In the genomic region with DNA sequence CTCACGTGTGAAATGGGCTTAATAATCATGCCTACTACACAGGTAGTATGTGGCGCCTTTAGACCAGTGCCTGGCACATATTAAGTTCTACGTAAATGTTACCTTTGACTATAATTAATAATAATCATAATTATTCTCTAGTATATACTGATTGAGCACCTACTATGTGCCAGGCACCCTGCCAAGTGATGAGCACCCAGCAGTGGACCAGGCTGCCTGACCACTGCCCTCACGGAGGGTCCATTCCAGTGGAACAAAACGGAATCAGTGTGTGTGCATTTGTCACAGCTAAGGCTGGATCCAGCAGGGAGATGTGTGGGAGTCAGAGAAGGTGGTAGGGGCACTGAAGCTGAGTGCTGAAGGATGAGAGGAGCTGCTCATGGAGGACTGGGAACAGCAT, we compare ENCODE assay signal across 21 cellular contexts. TPM values are rescaled to one million over a fixed set of nuclear protein-coding genes. Genes with fewer than 3 reads are reported as not detected.
"Had no signal": no experiment of that assay in that cellular context is flagged by ENCODE, and none has a peak within 500 bp of the region (broad histone marks: within the 10 kb centered on the region; RNA-seq: fewer than 3 reads in every experiment).

No MANE protein-coding gene starts in this region.

- H3K4me1 Mint-ChIP-seq: activated CD8-positive, alpha-beta memory T cell treated with anti-CD3 and anti-CD28 coated beads, Interleukin-2, amount 10 ng/mL, durations not matched to agents 7 days and 5 days; activated naive CD4-positive, alpha-beta T cell treated with anti-CD3 and anti-CD28 coated beads, Interleukin-2, amount 50 U/mL, for 24 hours; brain; T-helper 17 cell; WTC11 had no signal

- H3K4me3 Mint-ChIP-seq: activated CD8-positive, alpha-beta memory T cell treated with anti-CD3 and anti-CD28 coated beads, Interleukin-2, amount 10 ng/mL, durations not matched to agents 7 days and 5 days; activated naive CD4-positive, alpha-beta T cell treated with anti-CD3 and anti-CD28 coated beads, Interleukin-2, amount 50 U/mL, for 24 hours; activated T-cell treated with anti-CD3 and anti-CD28 coated beads, Interleukin-2, amount 50 U/mL, for 24 hours; activated T-helper 1 cell treated with anti-CD3 and anti-CD28 coated beads, Interleukin-12 subunit alpha, Interleukin-12 subunit beta, Interleukin-2, Interleukin-4 antibody, amounts not matched to agents 30 ng/mL and 10 ng/mL and 1 ng/mL, durations not matched to agents 14 hours and 24 hours and 36 hours; brain; central memory CD8-positive, alpha-beta T cell; T-helper 17 cell had no signal

- H3K36me3 Mint-ChIP-seq: activated naive CD4-positive, alpha-beta T cell treated with anti-CD3 and anti-CD28 coated beads, Interleukin-2, amount 50 U/mL, for 24 hours; brain; WTC11 had no signal

- ATAC-seq: activated CD8-positive, alpha-beta memory T cell treated with anti-CD3 and anti-CD28 coated beads, Interleukin-2, amount 10 ng/mL, durations not matched to agents 7 days and 5 days; T-helper 17 cell had no signal

- H3K9me3 Mint-ChIP-seq: activated T-cell treated with anti-CD3 and anti-CD28 coated beads, Interleukin-2, amount 50 U/mL, for 24 hours; activated T-helper 1 cell treated with anti-CD3 and anti-CD28 coated beads, Interleukin-12 subunit alpha, Interleukin-12 subunit beta, Interleukin-2, Interleukin-4 antibody, amounts not matched to agents 30 ng/mL and 10 ng/mL and 1 ng/mL, durations not matched to agents 14 hours and 24 hours and 36 hours; central memory CD8-positive, alpha-beta T cell had no signal

- H3K27ac Mint-ChIP-seq: activated CD8-positive, alpha-beta memory T cell treated with anti-CD3 and anti-CD28 coated beads, Interleukin-2, amount 10 ng/mL, durations not matched to agents 7 days and 5 days; activated naive CD4-positive, alpha-beta T cell treated with anti-CD3 and anti-CD28 coated beads, Interleukin-2, amount 50 U/mL, for 24 hours; activated T-cell treated with anti-CD3 and anti-CD28 coated beads, Interleukin-2, amount 50 U/mL, for 24 hours; activated T-helper 1 cell treated with anti-CD3 and anti-CD28 coated beads, Interleukin-12 subunit alpha, Interleukin-12 subunit beta, Interleukin-2, Interleukin-4 antibody, amounts not matched to agents 30 ng/mL and 10 ng/mL and 1 ng/mL, durations not matched to agents 14 hours and 24 hours and 36 hours; brain; T-helper 17 cell; WTC11 had no signal

- FAIRE-seq: astrocyte had no signal

- DNase-seq: activated CD4-positive, alpha-beta T cell treated with anti-CD3 and anti-CD28 coated beads for 48 hours; activated CD4-positive, alpha-beta T cell treated with anti-CD3 and anti-CD28 coated beads, Interleukin-2, amount 50 U/mL, for 4 hours; activated CD4-positive, CD25-positive, alpha-beta regulatory T cell treated with anti-CD3 and anti-CD28 coated beads, Interleukin-2, amount 50 U/mL, for 72 hours; activated CD8-positive, alpha-beta memory T cell treated with anti-CD3 and anti-CD28 coated beads, Interleukin-2, amount 10 ng/mL, durations not matched to agents 7 days and 5 days; activated effector memory CD4-positive, alpha-beta T cell treated with Interleukin-2 at 50 U/mL for 16 hours; activated naive CD4-positive, alpha-beta T cell; activated T-cell treated with anti-CD3 and anti-CD28 coated beads, Interleukin-2, amount 50 U/mL, for 24 hours; Kasumi-1; NCI-H187 treated with DMSO at 0.1 percent for 48 hours; NCI-H2171; SIG-M5; T-helper 17 cell; T-helper 9 cell had no signal

RNA-seq across cellular contexts. Expression of gene SEC14L5, which starts 30.5 kb away (rescaled TPM):
- total RNA-seq: activated CD8-positive, alpha-beta memory T cell treated with anti-CD3 and anti-CD28 coated beads, Interleukin-2, amount 10 ng/mL, durations not matched to agents 7 days and 5 days; activated T-helper 1 cell treated with anti-CD3 and anti-CD28 coated beads, Interleukin-12 subunit alpha, Interleukin-12 subunit beta, Interleukin-2, Interleukin-4 antibody, amounts not matched to agents 30 ng/mL and 10 ng/mL and 1 ng/mL, durations not matched to agents 14 hours and 24 hours and 36 hours; OCI-LY7; RPMI7951 had no signal

RNA-seq across cellular contexts. Expression of gene PPL, which starts 51.7 kb away (rescaled TPM):
- total RNA-seq: activated T-helper 1 cell treated with anti-CD3 and anti-CD28 coated beads, Interleukin-12 subunit alpha, Interleukin-12 subunit beta, Interleukin-2, Interleukin-4 antibody, amounts not matched to agents 30 ng/mL and 10 ng/mL and 1 ng/mL, durations not matched to agents 14 hours and 24 hours and 36 hours; OCI-LY7; T-helper 17 cell had no signal
